ENCODE assay signal across 24 cellular contexts in the genomic region with DNA sequence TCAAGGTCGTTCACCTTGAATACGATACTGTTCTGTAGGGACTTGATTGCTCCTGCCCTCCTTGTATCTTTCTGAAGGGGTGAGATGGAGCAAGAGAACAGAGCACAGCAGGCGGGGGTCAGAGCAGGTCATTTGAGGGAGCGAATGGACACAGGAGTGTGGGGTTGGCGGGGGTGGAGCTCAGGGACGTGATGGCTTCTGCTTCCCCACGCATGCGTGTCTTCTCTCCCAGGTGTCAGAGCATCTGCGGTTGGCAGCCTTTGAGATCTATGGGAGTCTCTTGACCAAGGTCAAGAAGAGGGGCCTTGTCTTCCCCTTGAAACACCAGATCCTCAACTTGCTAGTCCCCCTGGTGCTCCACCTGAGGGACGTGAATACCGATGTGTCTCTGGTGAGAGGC.
"Had no signal": no experiment of that assay in that cellular context is flagged by ENCODE, and none has a peak within 500 bp of the region (broad histone marks: within the 10 kb centered on the region; RNA-seq: fewer than 3 reads in every experiment).

No MANE protein-coding gene starts in this region.

- FAIRE-seq: colon, RCC 7860 had no signal

- H3K9me3 ChIP-seq: ascending aorta, body of pancreas had no signal

- H3K4me1 ChIP-seq: ascending aorta had no signal

- ATAC-seq: activated naive CD4-positive, alpha-beta T cell treated with anti-CD3 and anti-CD28 coated beads, Interleukin-2, amount 50 U/mL, for 72 hours; activated naive CD8-positive, alpha-beta T cell treated with anti-CD3 and anti-CD28 coated beads, Interleukin-2, amount 50 U/mL, for 24 hours; body of pancreas; PC-3; T-helper 17 cell had no signal

- H3K27ac ChIP-seq: ascending aorta, body of pancreas had no signal

- H3K4me3 ChIP-seq: ascending aorta, body of pancreas had no signal

- DNase-seq: activated CD4-positive, alpha-beta T cell treated with anti-CD3 and anti-CD28 coated beads for 1 hour; activated CD4-positive, alpha-beta T cell treated with anti-CD3 and anti-CD28 coated beads, Interleukin-2, amount 10 ng/mL, durations not matched to agents 24 days and 14 days; activated CD4-positive, alpha-beta T cell treated with anti-CD3 and anti-CD28 coated beads, Interleukin-2, amount 50 U/mL, for 48 hours; activated naive CD4-positive, alpha-beta T cell treated with Interleukin-2 at 50 U/mL for 16 hours; activated naive CD8-positive, alpha-beta T cell treated with anti-CD3 and anti-CD28 coated beads, Interleukin-2, amount 50 U/mL, for 24 hours; activated T-cell treated with anti-CD3 and anti-CD28 coated beads for 4 hours; amniotic stem cell; body of pancreas; Karpas-422; MM.1S; NCI-H1105 treated with DMSO at 0.1 percent for 48 hours; NCI-H1436 treated with DMSO at 0.1 percent for 48 hours; NCI-H187; NCI-H2081; NCI-H446; NCI-H524; PC-3; SHP77 treated with DMSO at 0.1 percent for 48 hours; T-helper 17 cell; T-helper 9 cell had no signal

- H3K36me3 ChIP-seq: ascending aorta had no signal

- H3K27me3 ChIP-seq: ascending aorta, body of pancreas had no signal
